In genomic region chr19:45405435-45406164, GRCh38 we compare ENCODE assay signal across 7 cellular contexts. TPM values are rescaled to one million over a fixed set of nuclear protein-coding genes. Genes with fewer than 3 reads are reported as not detected.
DNase-seq lines count a peak whose midpoint lies in the region; ATAC-seq lines count a peak whose summit lies in the region.

No MANE protein-coding gene starts in this region.

- DNase-seq in NCI-H1694 treated with DMSO at 0.1 percent for 48 hours (lab: John Stamatoyannopoulos, UW), result peak; percentile 75
- peak; percentile 90 for DNase-seq in T1000 (lab: John Stamatoyannopoulos, UW)
- DNase-seq in astrocyte of the hippocampus (ENCODE audit: low read depth, low spot score), result peak; percentile 92
- DNase-seq in hypothalamus (lab: John Stamatoyannopoulos, UW), result peak; percentile 25 to 90 (median 74)
- peak; percentile 92 for DNase-seq in sciatic nerve (ENCODE audit: low spot score)

- ATAC-seq in GM18502 (IDR thresholded peaks at IDR 0.05; ENCODE audit: poor library complexity, unreplicated experiment) (peak; percentile 54), HG02884 (IDR thresholded peaks at IDR 0.05; ENCODE audit: unreplicated experiment) (peak; percentile 40), sciatic nerve (peak; percentile 86)

- intact Hi-C loops in sciatic nerve (cut with DNase I), result no loop called here

RNA-seq across cellular contexts. Expression of gene PPP1R13L, which starts 0.7 kb away (rescaled TPM):
- total RNA-seq in sciatic nerve, result 20.7 TPM

RNA-seq across cellular contexts. Expression of gene POLR1G, which starts 0.8 kb away (rescaled TPM):
- 2.3 TPM for total RNA-seq in sciatic nerve

RNA-seq across cellular contexts. Expression of gene ERCC1, which starts 18.1 kb away (rescaled TPM):
- 58.6 TPM for total RNA-seq in sciatic nerve

RNA-seq across cellular contexts. Expression of gene ERCC2, which starts 35.2 kb away (rescaled TPM):
- 17.7 TPM for total RNA-seq in sciatic nerve

Comparison
In these comparisons a context has a peak if more than half of its experiments do, and no peak if none do; other contexts are left out.
1. Peak in every context shown above with its lines: DNase-seq and ATAC-seq.